Comparison of ENCODE assay signal across 18 cellular contexts in genomic region chr15:42012937-42013482, GRCh38. TPM values are rescaled to one million over a fixed set of nuclear protein-coding genes. Genes with fewer than 3 reads are reported as not detected.
DNase-seq lines count a peak whose midpoint lies in the region; ATAC-seq and TF ChIP-seq lines count a peak whose summit lies in the region.
"Had no signal": no experiment of that assay in that cellular context is flagged by ENCODE, and none has a peak within 500 bp of the region (broad histone marks: within the 10 kb centered on the region; RNA-seq: fewer than 3 reads in every experiment).

No MANE protein-coding gene starts in this region.

- H3K4me1 ChIP-seq in lung (ENCODE audit: control insufficient read depth in 2 of 2, insufficient read depth in 2 of 2, low read length in 2 of 2) (peaks cover 0 to 2% of the 10 kb centered on the region in 2 donors), HAP-1 (no peaks in the 10 kb centered on the region)

- no peak overlapping the region for H3K4me3 ChIP-seq in lung
- no peak overlapping the region for H3K4me3 ChIP-seq in HAP-1
- H3K4me3 ChIP-seq: GM23338 had no signal

- H3K4me1 Mint-ChIP-seq in dendritic cell treated with granulocyte-macrophage colony-stimulating factor and Interleukin-4, amounts not matched to agents 40 ng/mL and 50 ng/mL, for 4 days (ENCODE audit: low read depth): peaks cover 6% of the 10 kb centered on the region
- H3K4me1 Mint-ChIP-seq: CD14-positive monocyte; CD8-positive, alpha-beta memory T cell had no signal

- H3K9me3 Mint-ChIP-seq in dendritic cell treated with granulocyte-macrophage colony-stimulating factor and Interleukin-4, amounts not matched to agents 40 ng/mL and 50 ng/mL, for 4 days: no peaks in the 10 kb centered on the region
- H3K9me3 Mint-ChIP-seq: CD14-positive monocyte; CD8-positive, alpha-beta memory T cell; GM23338 had no signal

- intact Hi-C loops in dendritic cell treated with granulocyte-macrophage colony-stimulating factor and Interleukin-4, amounts not matched to agents 40 ng/mL and 50 ng/mL, for 4 days (cut with micrococcal nuclease): no loop called here

- TF ChIP-seq CTCF in lung (IDR thresholded peaks at IDR 0.05; ENCODE audit: control extremely low read depth, extremely low read depth): no peak

- H3K27me3 Mint-ChIP-seq in dendritic cell treated with granulocyte-macrophage colony-stimulating factor and Interleukin-4, amounts not matched to agents 40 ng/mL and 50 ng/mL, for 4 days: no peaks in the 10 kb centered on the region

- peak overlapping the region; percentile 6 for H3K27ac Mint-ChIP-seq in dendritic cell treated with granulocyte-macrophage colony-stimulating factor and Interleukin-4, amounts not matched to agents 40 ng/mL and 50 ng/mL, for 4 days
- H3K27ac Mint-ChIP-seq: CD14-positive monocyte, GM23338 had no signal

- H3K27me3 ChIP-seq in lung (ENCODE audit: control insufficient read depth, insufficient read depth) (no peaks in the 10 kb centered on the region), HAP-1 (ENCODE audit: low read depth) (peaks cover 3% of the 10 kb centered on the region; the same call in 1 of the 2 replicates)

- H3K4me3 Mint-ChIP-seq in dendritic cell treated with granulocyte-macrophage colony-stimulating factor and Interleukin-4, amounts not matched to agents 40 ng/mL and 50 ng/mL, for 4 days: no peak overlapping the region
- H3K4me3 Mint-ChIP-seq: CD14-positive monocyte; CD8-positive, alpha-beta memory T cell; GM23338 had no signal

- 69 to 90% methylated on average over 10 of the region's 10 CpGs for WGBS in lung, 2 donors

- ATAC-seq in lung (ENCODE audit: insufficient read depth, low FRiP score) (peak; percentile 40), GM19395 (IDR thresholded peaks at IDR 0.05; ENCODE audit: unreplicated experiment) (no peak)

- in situ Hi-C loops in HAP-1 (cut with MboI; ENCODE audit: low sequenced_read_pairs): no loop called here

- peak overlapping the region in 1 of 2 donors; percentile 66 for H3K27ac ChIP-seq in lung (ENCODE audit: low read depth in 1 of 2, low read length in 1 of 2)
- H3K27ac ChIP-seq: 22Rv1 had no signal

- H3K36me3 ChIP-seq in lung (ENCODE audit: control insufficient read depth in 2 of 2, insufficient read depth in 2 of 2, low read length in 2 of 2) (no peaks in the 10 kb centered on the region), HAP-1 (replicated peaks) (no peaks in the 10 kb centered on the region)

- no peaks in the 10 kb centered on the region for H3K36me3 Mint-ChIP-seq in dendritic cell treated with granulocyte-macrophage colony-stimulating factor and Interleukin-4, amounts not matched to agents 40 ng/mL and 50 ng/mL, for 4 days (ENCODE audit: low read depth)
- H3K36me3 Mint-ChIP-seq: CD14-positive monocyte had no signal

- DNase-seq in DMS53 (lab: John Stamatoyannopoulos, UW) (peak; percentile 53), DMS53 treated with DMSO at 0.1 percent for 48 hours (lab: John Stamatoyannopoulos, UW; ENCODE audit: unreplicated experiment) (no peak), lung (ENCODE audit: low spot score) (peak; percentile 59), HAP-1 (ENCODE audit: low spot score in 2 of 2) (no peak), midbrain (lab: John Stamatoyannopoulos, UW) (no peak)
- DNase-seq: CD8-positive, alpha-beta memory T cell; DMS 273 treated with DMSO at 0.1 percent for 48 hours; DMS79 treated with DMSO at 0.1 percent for 48 hours; EL; H7 had no signal

- no peaks in the 10 kb centered on the region for H3K9me3 ChIP-seq in lung (ENCODE audit: control insufficient read depth in 2 of 2, insufficient read depth in 1 of 2, low read length in 1 of 2)
- no peaks in the 10 kb centered on the region for H3K9me3 ChIP-seq in HAP-1

RNA-seq across cellular contexts. Expression of gene PLA2G4E, which starts 7.8 kb away (rescaled TPM):
- 1 to 10 TPM in 1 of 2 donors, not detected in 1; 1.7 TPM for total RNA-seq in lung
- polyA plus RNA-seq in lung: 1 to 10 TPM in 1 of 2 donors, under 1 TPM in 1; 0.38 to 1.7 TPM
- total RNA-seq: A673; CD8-positive, alpha-beta memory T cell; GM23338; H7; HepG2 had no signal
- polyA plus RNA-seq: BJ; CD14-positive monocyte; CD8-positive, alpha-beta memory T cell; GM23338; HepG2 had no signal

RNA-seq across cellular contexts. Expression of gene EHD4, which starts 40.7 kb away (rescaled TPM):
- total RNA-seq in lung: 10 to 100 TPM; 20.6 to 36.3 TPM
- polyA plus RNA-seq in lung: 10 to 100 TPM; 16.4 to 31.1 TPM

Comparison
In these comparisons a context has a peak if more than half of its experiments do, and no peak if none do; other contexts are left out.
1. DNase-seq: peak in DMS53 (single experiment) and lung (single experiment); none in DMS53 treated with DMSO at 0.1 percent for 48 hours (single experiment), HAP-1 (0 of 2) and midbrain (single experiment).